ENCODE assay signal across 13 cellular contexts in the genomic region with DNA sequence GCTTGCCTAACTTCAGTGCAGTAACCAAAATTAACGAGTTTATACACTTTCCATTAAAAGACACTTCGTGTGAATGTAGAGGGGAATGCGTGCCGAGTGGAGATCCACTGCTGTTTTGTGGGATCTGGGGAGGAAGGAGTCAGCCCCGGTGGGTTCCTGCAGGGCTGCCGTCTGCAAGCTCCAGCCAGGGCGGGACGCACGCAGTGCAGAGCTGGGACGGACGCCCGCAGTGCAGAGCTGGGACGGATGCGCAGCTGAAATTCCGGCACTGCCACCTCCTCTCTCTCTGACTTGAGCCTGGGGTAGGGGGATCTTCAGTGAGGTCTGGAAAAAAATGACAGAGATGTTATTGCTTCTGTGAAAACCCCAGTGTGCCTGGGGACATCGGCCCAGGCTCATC. TPM values are rescaled to one million over a fixed set of nuclear protein-coding genes. Genes with fewer than 3 reads are reported as not detected.
DNase-seq lines count a peak whose midpoint lies in the region; ATAC-seq and TF ChIP-seq lines count a peak whose summit lies in the region.
"Had no signal": no experiment of that assay in that cellular context is flagged by ENCODE, and none has a peak within 500 bp of the region (broad histone marks: within the 10 kb centered on the region; RNA-seq: fewer than 3 reads in every experiment).

No MANE protein-coding gene starts in this region.

- no peak overlapping the region for H3K4me3 ChIP-seq in H7 (ENCODE audit: insufficient read depth, low read depth, low read length)
- H3K4me3 ChIP-seq in OCI-LY7 (ENCODE audit: low read depth, low read length, poor library complexity, severe bottlenecking) = no peak overlapping the region
- no peak overlapping the region for H3K4me3 ChIP-seq in lower leg skin (ENCODE audit: low read depth, poor library complexity, severe bottlenecking)
- H3K4me3 ChIP-seq: A549, HAP-1 had no signal

- H4K20me1 ChIP-seq in OCI-LY7 (ENCODE audit: insufficient read depth, low read length) = no peaks in the 10 kb centered on the region

- POLR2A ChIA-PET in OCI-LY7 (lab: Charles Lee) (interaction anchor here (0.7 to 1.0 kb wide), 2 partner anchors 17 to 184 kb away, joined by 3 read pairs; partner anchors contain the start of gene ZC3H18), GM10248 (lab: Yijun Ruan, JAX) (no interaction called here)
- POLR2A ChIA-PET in activated CD4-positive, alpha-beta T cell treated with anti-CD3 and anti-CD28 coated beads, Interleukin-2, amount 10 ng/mL, durations not matched to agents 7 days and 5 days (lab: Charles Lee) = no interaction called here

- H3K4me1 ChIP-seq in OCI-LY7 (ENCODE audit: insufficient read depth, low read length, poor library complexity, severe bottlenecking) = peaks cover 71% of the 10 kb centered on the region
- H3K4me1 ChIP-seq: HAP-1 had no signal

- H3K9me3 ChIP-seq in OCI-LY7 (ENCODE audit: low read length) = peaks cover 8% of the 10 kb centered on the region; the same call in 1 of the 2 replicates
- H3K9me3 ChIP-seq: HAP-1 had no signal

- TF ChIP-seq CTCF in OCI-LY7 (conservative IDR thresholded peaks at IDR 0.05; ENCODE audit: low read length) (no peak), lower leg skin (IDR thresholded peaks at IDR 0.05) (no peak), GM10248 (IDR thresholded peaks at IDR 0.05; ENCODE audit: control extremely low read depth, extremely low read depth, low read depth, missing control alignments) (no peak)

- H3K36me3 ChIP-seq in H7 (replicated peaks; ENCODE audit: control insufficient read depth, insufficient read depth, low read length) (no peaks in the 10 kb centered on the region), OCI-LY7 (ENCODE audit: insufficient read depth, low read length) (no peaks in the 10 kb centered on the region; the same call in 1 of the 2 replicates)
- H3K36me3 ChIP-seq: HAP-1 had no signal

- peaks cover 10% of the 10 kb centered on the region for H3K27me3 Mint-ChIP-seq in activated CD4-positive, alpha-beta T cell treated with anti-CD3 and anti-CD28 coated beads, Interleukin-2, amount 10 ng/mL, durations not matched to agents 7 days and 5 days

- ATAC-seq in HG03159 (IDR thresholded peaks at IDR 0.05; ENCODE audit: unreplicated experiment) = no peak
- ATAC-seq: A549 had no signal

- 74 to 80% methylated on average over 16 of the region's 16 CpGs for WGBS in lower leg skin, 2 donors

- H3K4me1 Mint-ChIP-seq in activated CD4-positive, alpha-beta T cell treated with anti-CD3 and anti-CD28 coated beads, Interleukin-2, amount 10 ng/mL, durations not matched to agents 7 days and 5 days = peaks cover 6% of the 10 kb centered on the region

- CTCF ChIA-PET in OCI-LY7 (lab: Charles Lee; ENCODE audit: unreplicated experiment) (interaction anchor here (0.6 kb wide), 1 partner anchor 1292 kb away, joined by 3 read pairs; no protein-coding TSS in a partner anchor), GM10248 (lab: Yijun Ruan, JAX) (interaction anchor here (1.3 to 1.7 kb wide), 2 partner anchors 9 to 101 kb away, joined by 3 to 4 read pairs; partner anchors contain the start of gene ZFPM1)
- CTCF ChIA-PET in activated CD4-positive, alpha-beta T cell treated with anti-CD3 and anti-CD28 coated beads, Interleukin-2, amount 10 ng/mL, durations not matched to agents 7 days and 5 days (lab: Charles Lee) = interaction anchor here (0.7 to 1.7 kb wide), 3 partner anchors 15 to 102 kb away, joined by 3 to 4 read pairs (median 3); partner anchors contain the start of gene ZC3H18

- no peak for TF ChIP-seq POLR2A in lower leg skin (IDR thresholded peaks at IDR 0.05)

- H3K4me3 Mint-ChIP-seq in activated CD4-positive, alpha-beta T cell treated with anti-CD3 and anti-CD28 coated beads, Interleukin-2, amount 10 ng/mL, durations not matched to agents 7 days and 5 days = no peak overlapping the region
- H3K4me3 Mint-ChIP-seq: CD4-positive, CD25-positive, alpha-beta regulatory T cell had no signal

- peak overlapping the region; percentile 31 for H3K4me2 ChIP-seq in OCI-LY7 (ENCODE audit: low read length)
- H3K4me2 ChIP-seq: A549 had no signal

- no peaks in the 10 kb centered on the region for H3K9me2 ChIP-seq in OCI-LY7 (ENCODE audit: insufficient read depth, low read length)

- no peaks in the 10 kb centered on the region for H3K36me3 Mint-ChIP-seq in activated CD4-positive, alpha-beta T cell treated with anti-CD3 and anti-CD28 coated beads, Interleukin-2, amount 10 ng/mL, durations not matched to agents 7 days and 5 days (ENCODE audit: low read depth)
- H3K36me3 Mint-ChIP-seq: CD4-positive, CD25-positive, alpha-beta regulatory T cell had no signal

- H3K27ac ChIP-seq in OCI-LY7 (ENCODE audit: low read depth, low read length, poor library complexity, severe bottlenecking) = peak overlapping the region; percentile 86
- H3K27ac ChIP-seq: A549, HL-60 had no signal

- peaks cover 6% of the 10 kb centered on the region for H3K9me3 Mint-ChIP-seq in activated CD4-positive, alpha-beta T cell treated with anti-CD3 and anti-CD28 coated beads, Interleukin-2, amount 10 ng/mL, durations not matched to agents 7 days and 5 days

- intact Hi-C loops in OCI-LY7 (cut with micrococcal nuclease; ENCODE audit: unreplicated experiment) (loop anchor here (10.0 kb wide), 2 partner anchors 599 to 849 kb away; partner anchors contain the start of gene BANP), lower leg skin (cut with DNase I; ENCODE audit: low total_unique reads) (no loop called here)

- no peak overlapping the region for H3K27ac Mint-ChIP-seq in activated CD4-positive, alpha-beta T cell treated with anti-CD3 and anti-CD28 coated beads, Interleukin-2, amount 10 ng/mL, durations not matched to agents 7 days and 5 days
- H3K27ac Mint-ChIP-seq: CD4-positive, CD25-positive, alpha-beta regulatory T cell had no signal

- no peak overlapping the region; the same call in 1 of the 2 replicates for H2AFZ ChIP-seq in OCI-LY7 (ENCODE audit: low read length)

- peak; percentile 29 for DNase-seq in D341Med (ENCODE audit: low spot score)
- peak; percentile 51 for DNase-seq in H7
- no peak for DNase-seq in OCI-LY7 (ENCODE audit: low spot score)
- no peak for DNase-seq in lower leg skin (ENCODE audit: low spot score in 2 of 2)
- DNase-seq in activated CD4-positive, alpha-beta T cell treated with anti-CD3 and anti-CD28 coated beads, Interleukin-2, amount 10 ng/mL, durations not matched to agents 7 days and 5 days = no peak
- DNase-seq in GM10248 (ENCODE audit: extremely low spot score) = no peak
- DNase-seq: CD4-positive, CD25-positive, alpha-beta regulatory T cell; DMS 273 treated with DMSO at 0.1 percent for 48 hours; GOT3 had no signal

- BruUV-seq in OCI-LY7 (replicated peaks; lab: Mats Ljungman, UMichigan) = no TSS peak

- H3K27me3 ChIP-seq in H7 (ENCODE audit: control insufficient read depth, insufficient read depth, low read length) = no peaks in the 10 kb centered on the region

- no peaks in the 10 kb centered on the region for H3K79me2 ChIP-seq in OCI-LY7 (ENCODE audit: insufficient read depth, low read depth, low read length)

RNA-seq across cellular contexts. Expression of gene ZC3H18, which starts 16.5 kb away (rescaled TPM):
- total RNA-seq in H7 (2014; rRNA removed; shearing (Covaris generic)) = 19.5 and 20.0 TPM in 2 replicates
- total RNA-seq in OCI-LY7 (2014; rRNA removed; shearing (Covaris generic)) = 22.2 and 26.6 TPM in 2 replicates
- total RNA-seq in OCI-LY7 (2022) (72.1 and 79.0 TPM in 2 replicates), lower leg skin (10 to 100 TPM; 16.5 to 32.3 (median 18.5) TPM)
- total RNA-seq in activated CD4-positive, alpha-beta T cell treated with anti-CD3 and anti-CD28 coated beads, Interleukin-2, amount 10 ng/mL, durations not matched to agents 7 days and 5 days = 10 to 100 TPM; 77.1 to 87.0 TPM

Comparison
In these comparisons a context has a peak if more than half of its experiments do, and no peak if none do; other contexts are left out.
1. DNase-seq: peak in D341Med (single experiment) and H7 (single experiment); none in OCI-LY7 (single experiment), lower leg skin (0 of 2), activated CD4-positive, alpha-beta T cell treated with anti-CD3 and anti-CD28 coated beads, Interleukin-2, amount 10 ng/mL, durations not matched to agents 7 days and 5 days (single experiment) and GM10248 (single experiment).